ENCODE assay signal across 8 cellular contexts in genomic region chr16:57720142-57720575, GRCh38. TPM values are rescaled to one million over a fixed set of nuclear protein-coding genes. Genes with fewer than 3 reads are reported as not detected.
DNase-seq lines count a peak whose midpoint lies in the region; ATAC-seq, FAIRE-seq and TF ChIP-seq lines count a peak whose summit lies in the region.

No MANE protein-coding gene starts in this region.

- no peaks in the 10 kb centered on the region for H3K4me1 Mint-ChIP-seq in CD4-positive, alpha-beta T cell (ENCODE audit: low read depth)

- TF ChIP-seq CTCF in CD4-positive, alpha-beta T cell (IDR thresholded peaks at IDR 0.05) = no peak

- H3K27ac ChIP-seq in CD4-positive, alpha-beta T cell (ENCODE audit: low read depth, low read length) = no peak overlapping the region

- ATAC-seq in CD4-positive, alpha-beta T cell (ENCODE audit: poor library complexity) = peak; percentile 55
- ATAC-seq in HG03469 (IDR thresholded peaks at IDR 0.05; ENCODE audit: unreplicated experiment) = no peak

- H3K27me3 Mint-ChIP-seq in CD4-positive, alpha-beta T cell = no peaks in the 10 kb centered on the region

- H3K9me3 Mint-ChIP-seq in CD4-positive, alpha-beta T cell = no peaks in the 10 kb centered on the region

- H3K27ac Mint-ChIP-seq in CD4-positive, alpha-beta T cell = no peak overlapping the region

- peak in 4 of 10 experiments; percentile 9 to 27 (median 16) for DNase-seq in CD4-positive, alpha-beta T cell
- DNase-seq in H4 (ENCODE audit: low spot score) = peak; percentile 39
- peak; percentile 45 for DNase-seq in RCC 7860 (ENCODE audit: low spot score)
- peak in 30 of 58 donors; percentile 3 to 51 (median 16) for DNase-seq in anterior cingulate cortex (lab: John Stamatoyannopoulos, UW)
- DNase-seq in inferior parietal cortex (ENCODE audit: extremely low spot score) = peak; percentile 31
- peak; percentile 10 for DNase-seq in stimulated activated CD8-positive, alpha-beta memory T cell treated with anti-CD3 and anti-CD28 coated beads, Interleukin-12 subunit alpha, Interleukin-12 subunit beta, amount 100 ng/mL, for 1 hour (ENCODE audit: low read depth)
- DNase-seq in ureter (ENCODE audit: low spot score) = no peak

- H3K27me3 ChIP-seq in CD4-positive, alpha-beta T cell (ENCODE audit: control insufficient read depth, insufficient read depth, low read length) = no peaks in the 10 kb centered on the region

- intact Hi-C loops in CD4-positive, alpha-beta T cell (cut with DNase I, micrococcal nuclease) = no loop called here

- H3K4me3 Mint-ChIP-seq in CD4-positive, alpha-beta T cell = no peak overlapping the region

- no peaks in the 10 kb centered on the region for H3K9me3 ChIP-seq in CD4-positive, alpha-beta T cell (ENCODE audit: control insufficient read depth, low read length)

- POLR2A ChIA-PET in CD4-positive, alpha-beta T cell (lab: Charles Lee) = no interaction called here

- CTCF ChIA-PET in CD4-positive, alpha-beta T cell (lab: Charles Lee) = no interaction called here

- H3K36me3 Mint-ChIP-seq in CD4-positive, alpha-beta T cell (ENCODE audit: low read depth) = no peaks in the 10 kb centered on the region

- no peak for FAIRE-seq in RCC 7860 (lab: Jason Lieb, UNC)

RNA-seq across cellular contexts. Expression of gene KATNB1, which starts 15.4 kb away (rescaled TPM):
- 10 to 100 TPM; 21.0 to 22.3 TPM for total RNA-seq in CD4-positive, alpha-beta T cell
- 22.1 and 24.9 TPM in 2 replicates for total RNA-seq in H4 (2014; rRNA removed; shearing (Covaris generic))
- total RNA-seq in ureter = 19.0 TPM

RNA-seq across cellular contexts. Expression of gene DRC7, which starts 25.6 kb away (rescaled TPM):
- total RNA-seq in CD4-positive, alpha-beta T cell = not detected
- 0.02 TPM in 1 of 2 replicates, not detected in the other for total RNA-seq in H4 (2014; rRNA removed; shearing (Covaris generic))
- 0.49 TPM for total RNA-seq in ureter

RNA-seq across cellular contexts. Expression of gene ADGRG3, which starts 52.1 kb away (rescaled TPM):
- under 1 TPM in 1 of 2 experiments, not detected in 1; 0.28 TPM for total RNA-seq in CD4-positive, alpha-beta T cell
- total RNA-seq in H4 (2014; rRNA removed; shearing (Covaris generic)) = not detected in 2 replicates
- total RNA-seq in ureter = 2.2 TPM
